In genomic region chrX:117973175-117974075, GRCh38 we compare ENCODE assay signal across 13 cellular contexts.
DNase-seq lines count a peak whose midpoint lies in the region; ATAC-seq and TF ChIP-seq lines count a peak whose summit lies in the region.
"Had no signal": no experiment of that assay in that cellular context is flagged by ENCODE, and none has a peak within 500 bp of the region (broad histone marks: within the 10 kb centered on the region; RNA-seq: fewer than 3 reads in every experiment).

No MANE protein-coding gene starts in this region.

- H3K27me3 ChIP-seq in iPS-18a (ENCODE audit: control insufficient read depth, insufficient read depth, low read length) = no peaks in the 10 kb centered on the region

- DNase-seq in COLO668 (lab: John Stamatoyannopoulos, UW; ENCODE audit: unreplicated experiment) (peak; percentile 24), SHP77 (lab: John Stamatoyannopoulos, UW) (peak; percentile 8 to 13), CD14-positive monocyte (ENCODE audit: low spot score) (no peak), GDM1 (lab: John Stamatoyannopoulos, UW) (no peak), cerebellar nuclear complex (lab: John Stamatoyannopoulos, UW) (no peak)
- no peak for DNase-seq in stimulated activated CD8-positive, alpha-beta memory T cell treated with anti-CD3 and anti-CD28 coated beads, Interleukin-4, amount 100 ng/mL, for 48 hours
- DNase-seq: activated CD4-positive, CD25-positive, alpha-beta regulatory T cell; activated T-cell treated with anti-CD3 and anti-CD28 coated beads, Interleukin-2, amount 50 U/mL, for 72 hours; kidney; occipital lobe had no signal

- H3K9me3 Mint-ChIP-seq in CD14-positive monocyte = no peaks in the 10 kb centered on the region

- H3K4me1 Mint-ChIP-seq in CD14-positive monocyte = no peaks in the 10 kb centered on the region
- H3K4me1 Mint-ChIP-seq: B cell had no signal

- H3K4me1 ChIP-seq in iPS-18a (ENCODE audit: control insufficient read depth, low read depth, low read length) = peaks cover 14% of the 10 kb centered on the region

- peaks cover 24% of the 10 kb centered on the region for H3K9me3 ChIP-seq in iPS-18a (ENCODE audit: control insufficient read depth, low read depth, low read length)

- H3K27me3 Mint-ChIP-seq in CD14-positive monocyte (ENCODE audit: low read depth in 3 of 3) = no peaks in the 10 kb centered on the region
- H3K27me3 Mint-ChIP-seq: B cell had no signal

- no peak overlapping the region for H3K4me3 Mint-ChIP-seq in CD14-positive monocyte
- H3K4me3 Mint-ChIP-seq: activated T-cell treated with anti-CD3 and anti-CD28 coated beads, Interleukin-2, amount 50 U/mL, for 72 hours; B cell had no signal

- H3K36me3 Mint-ChIP-seq in CD14-positive monocyte = no peaks in the 10 kb centered on the region

- peak; percentile 66 for ATAC-seq in HG02885 (IDR thresholded peaks at IDR 0.05; ENCODE audit: poor library complexity, unreplicated experiment)
- ATAC-seq: activated T-cell treated with anti-CD3 and anti-CD28 coated beads, Interleukin-2, amount 50 U/mL, for 72 hours had no signal

- H3K27ac Mint-ChIP-seq in CD14-positive monocyte = no peak overlapping the region
- H3K27ac Mint-ChIP-seq: activated T-cell treated with anti-CD3 and anti-CD28 coated beads, Interleukin-2, amount 50 U/mL, for 72 hours; B cell had no signal

- no peak for TF ChIP-seq CTCF in CD14-positive monocyte (IDR thresholded peaks at IDR 0.05)

- intact Hi-C loops in CD14-positive monocyte (cut with micrococcal nuclease) = no loop called here

- peak overlapping the region; percentile 3 for H3K4me3 ChIP-seq in iPS-18a (ENCODE audit: low read length)

- no peak overlapping the region for H3K27ac ChIP-seq in iPS-18a (ENCODE audit: low read length)

- no peaks in the 10 kb centered on the region for H3K36me3 ChIP-seq in iPS-18a (ENCODE audit: control insufficient read depth, low read depth, low read length)

- H3K9ac ChIP-seq in iPS-18a (ENCODE audit: low read length) = peak overlapping the region; percentile 59

Comparison
In these comparisons a context has a peak if more than half of its experiments do, and no peak if none do; other contexts are left out.
1. DNase-seq: peak in COLO668 (single experiment) and SHP77 (2 of 2); none in stimulated activated CD8-positive, alpha-beta memory T cell treated with anti-CD3 and anti-CD28 coated beads, Interleukin-4, amount 100 ng/mL, for 48 hours (single experiment), CD14-positive monocyte (single experiment), GDM1 (single experiment) and cerebellar nuclear complex (0 of 2).